8 cellular contexts compared by ENCODE assay signal in genomic region chr13:72782717-72783116, GRCh38. TPM values are rescaled to one million over a fixed set of nuclear protein-coding genes. Genes with fewer than 3 reads are reported as not detected.
DNase-seq lines count a peak whose midpoint lies in the region; ATAC-seq and TF ChIP-seq lines count a peak whose summit lies in the region.

No MANE protein-coding gene starts in this region.

- peaks cover 5% of the 10 kb centered on the region for H3F3A ChIP-seq in neural cell (ENCODE audit: insufficient read depth, low read length, poor library complexity, severe bottlenecking)

- H3K27me3 ChIP-seq in GM06990 (replicated peaks; ENCODE audit: control insufficient read depth, insufficient read depth, low read length) (no peaks in the 10 kb centered on the region), dorsolateral prefrontal cortex (no peaks in the 10 kb centered on the region), neural cell (ENCODE audit: insufficient read depth, low read depth, low read length) (no peaks in the 10 kb centered on the region)

- no peak for TF ChIP-seq RAD21 in neural cell (conservative IDR thresholded peaks at IDR 0.05)

- H3K27ac ChIP-seq in dorsolateral prefrontal cortex (peak overlapping the region in 16 of 59 donors; percentile 45 to 92 (median 76)), neural cell (ENCODE audit: low read length) (peak overlapping the region; percentile 86)

- intact Hi-C loops in dorsolateral prefrontal cortex (cut with DNase I): loop anchor here (2.0 to 5.0 kb wide), 2 partner anchors 54 to 55 kb away; partner anchors contain the start of genes BORA (in 1 of the 2) and MZT1 (in 1 of the 2)

- H3K36me3 ChIP-seq in GM06990 (ENCODE audit: control insufficient read depth, insufficient read depth, low read length) (no peaks in the 10 kb centered on the region), neural cell (ENCODE audit: insufficient read depth, low read length) (peaks cover 9% of the 10 kb centered on the region)

- H3K79me2 ChIP-seq in neural cell (replicated peaks; ENCODE audit: insufficient read depth, low read length): peaks cover 84% of the 10 kb centered on the region

- TF ChIP-seq CTCF in GM06990 (IDR thresholded peaks at IDR 0.05; ENCODE audit: insufficient read depth, low read length, poor library complexity, severe bottlenecking): no peak
- no peak for TF ChIP-seq CTCF in dorsolateral prefrontal cortex (IDR thresholded peaks at IDR 0.05 in 54 of 56, conservative IDR thresholded peaks at IDR 0.05 in 2 of 56; ENCODE audit: low read depth in 1 of 56, partially characterized antibody in 56 of 56)
- no peak for TF ChIP-seq CTCF in neural cell (IDR thresholded peaks at IDR 0.05; ENCODE audit: poor library complexity, severe bottlenecking)

- TF ChIP-seq EP300 in neural cell (conservative IDR thresholded peaks at IDR 0.05; ENCODE audit: poor library complexity, severe bottlenecking): no peak

- H3K4me3 ChIP-seq in GM06990 (replicated peaks; ENCODE audit: low read depth, low read length): peak overlapping the region; percentile 92
- H3K4me3 ChIP-seq in dorsolateral prefrontal cortex: peak overlapping the region; percentile 61 to 100 (median 96)
- peak overlapping the region; percentile 92 for H3K4me3 ChIP-seq in neural cell (ENCODE audit: low read length)

- no peak for DNase-seq in GM06990 (ENCODE audit: extremely low read depth, insufficient read length)
- peak; percentile 25 for DNase-seq in NCI-H748 treated with DMSO at 0.1 percent for 48 hours (lab: John Stamatoyannopoulos, UW)
- DNase-seq in dorsolateral prefrontal cortex: no peak
- DNase-seq in D341Med (ENCODE audit: low spot score): no peak
- no peak for DNase-seq in amniotic stem cell (lab: John Stamatoyannopoulos, UW)

- no peaks in the 10 kb centered on the region for H3K9me3 ChIP-seq in neural cell (ENCODE audit: low read length)

- no peaks in the 10 kb centered on the region for H3K9me2 ChIP-seq in neural cell (ENCODE audit: insufficient read depth, low read length)

- peak overlapping the region; percentile 85 for H3K9ac ChIP-seq in neural cell (ENCODE audit: low read length)

- peak overlapping the region; percentile 90 for H2AFZ ChIP-seq in neural cell (ENCODE audit: low read depth, low read length)

- H4K20me1 ChIP-seq in neural cell (ENCODE audit: insufficient read depth): no peaks in the 10 kb centered on the region

- no peak for ATAC-seq in HG03196 (IDR thresholded peaks at IDR 0.05; ENCODE audit: unreplicated experiment)
- ATAC-seq in HG02885 (IDR thresholded peaks at IDR 0.05; ENCODE audit: poor library complexity, unreplicated experiment): no peak

- peak overlapping the region; percentile 85 for H3K4me2 ChIP-seq in neural cell (ENCODE audit: low read length)

TF ChIP-seq in neural cell, 6 proteins besides CTCF, POLR2A, EP300 and RAD21:
- TF ChIP-seq POLR2AphosphoS5 (IDR thresholded peaks at IDR 0.05) (no peak), MXI1 (conservative IDR thresholded peaks at IDR 0.05; ENCODE audit: poor library complexity, severe bottlenecking) (no peak), TAF1 (IDR thresholded peaks at IDR 0.05; ENCODE audit: low read depth) (no peak), SMC3 (conservative IDR thresholded peaks at IDR 0.05; ENCODE audit: poor library complexity) (no peak), REST (IDR thresholded peaks at IDR 0.05; ENCODE audit: borderline replicate concordance) (no peak), EZH2 (IDR thresholded peaks at IDR 0.05; ENCODE audit: borderline replicate concordance, insufficient read depth, low read length, poor library complexity, severe bottlenecking) (no peak)

RNA-seq across cellular contexts. Expression of gene PIBF1, which starts 0.8 kb away (rescaled TPM):
- 10 to 100 TPM; 11.8 to 33.0 (median 22.4) TPM for total RNA-seq in dorsolateral prefrontal cortex
- polyA plus RNA-seq in neural cell: 16.7 and 42.4 TPM in 2 replicates
- polyA minus RNA-seq in neural cell: 50.2 TPM in 2 replicates

RNA-seq across cellular contexts. Expression of gene DIS3, which starts 1.0 kb away (rescaled TPM):
- 10 to 100 TPM; 17.1 to 33.3 (median 24.6) TPM for total RNA-seq in dorsolateral prefrontal cortex
- polyA plus RNA-seq in neural cell: 41.5 and 46.3 TPM in 2 replicates
- polyA minus RNA-seq in neural cell: 60.6 and 77.3 TPM in 2 replicates

RNA-seq across cellular contexts. Expression of gene BORA, which starts 55.0 kb away (rescaled TPM):
- 1 to 10 TPM in 109 of 120 experiments, under 1 TPM in 11; 0.38 to 4.4 (median 1.7) TPM for total RNA-seq in dorsolateral prefrontal cortex
- polyA plus RNA-seq in neural cell: 3.7 and 4.2 TPM in 2 replicates
- polyA minus RNA-seq in neural cell: 3.4 and 4.6 TPM in 2 replicates

RNA-seq across cellular contexts. Expression of gene MZT1, which starts 55.3 kb away (rescaled TPM):
- total RNA-seq in dorsolateral prefrontal cortex: 10 to 100 TPM in 115 of 120 experiments, 1 to 10 TPM in 5; 6.7 to 29.0 (median 16.5) TPM
- polyA plus RNA-seq in neural cell: 38.5 and 48.0 TPM in 2 replicates
- polyA minus RNA-seq in neural cell: 44.8 and 46.7 TPM in 2 replicates
